In the genomic region with DNA sequence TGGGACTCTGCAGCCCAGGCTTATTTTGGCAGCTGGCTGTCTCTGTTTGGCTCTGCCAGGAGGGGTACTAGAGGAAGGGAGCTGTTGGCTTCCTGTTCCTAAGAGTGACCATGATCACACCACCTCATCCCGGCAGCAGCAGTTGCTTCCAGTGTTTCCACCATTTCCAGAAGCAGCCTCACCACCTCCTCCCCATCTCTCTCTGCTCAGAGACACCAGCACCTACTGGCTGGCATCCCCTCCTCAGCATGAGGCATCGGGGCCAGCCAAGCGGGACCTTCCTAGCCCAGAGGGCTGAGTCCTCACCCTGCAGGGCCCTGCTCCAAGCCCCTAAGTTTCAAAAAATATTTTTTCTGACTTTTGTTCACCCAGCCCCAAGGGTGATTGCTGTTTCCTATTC, we compare ENCODE assay signal across 1 cellular context.
TF ChIP-seq lines count a peak whose summit lies in the region.

No MANE protein-coding gene starts in this region.

TF ChIP-seq in GM23338, 12 proteins besides CTCF, POLR2A, EP300 and RAD21 (continued from another document):
- TF ChIP-seq, protein P1, sequence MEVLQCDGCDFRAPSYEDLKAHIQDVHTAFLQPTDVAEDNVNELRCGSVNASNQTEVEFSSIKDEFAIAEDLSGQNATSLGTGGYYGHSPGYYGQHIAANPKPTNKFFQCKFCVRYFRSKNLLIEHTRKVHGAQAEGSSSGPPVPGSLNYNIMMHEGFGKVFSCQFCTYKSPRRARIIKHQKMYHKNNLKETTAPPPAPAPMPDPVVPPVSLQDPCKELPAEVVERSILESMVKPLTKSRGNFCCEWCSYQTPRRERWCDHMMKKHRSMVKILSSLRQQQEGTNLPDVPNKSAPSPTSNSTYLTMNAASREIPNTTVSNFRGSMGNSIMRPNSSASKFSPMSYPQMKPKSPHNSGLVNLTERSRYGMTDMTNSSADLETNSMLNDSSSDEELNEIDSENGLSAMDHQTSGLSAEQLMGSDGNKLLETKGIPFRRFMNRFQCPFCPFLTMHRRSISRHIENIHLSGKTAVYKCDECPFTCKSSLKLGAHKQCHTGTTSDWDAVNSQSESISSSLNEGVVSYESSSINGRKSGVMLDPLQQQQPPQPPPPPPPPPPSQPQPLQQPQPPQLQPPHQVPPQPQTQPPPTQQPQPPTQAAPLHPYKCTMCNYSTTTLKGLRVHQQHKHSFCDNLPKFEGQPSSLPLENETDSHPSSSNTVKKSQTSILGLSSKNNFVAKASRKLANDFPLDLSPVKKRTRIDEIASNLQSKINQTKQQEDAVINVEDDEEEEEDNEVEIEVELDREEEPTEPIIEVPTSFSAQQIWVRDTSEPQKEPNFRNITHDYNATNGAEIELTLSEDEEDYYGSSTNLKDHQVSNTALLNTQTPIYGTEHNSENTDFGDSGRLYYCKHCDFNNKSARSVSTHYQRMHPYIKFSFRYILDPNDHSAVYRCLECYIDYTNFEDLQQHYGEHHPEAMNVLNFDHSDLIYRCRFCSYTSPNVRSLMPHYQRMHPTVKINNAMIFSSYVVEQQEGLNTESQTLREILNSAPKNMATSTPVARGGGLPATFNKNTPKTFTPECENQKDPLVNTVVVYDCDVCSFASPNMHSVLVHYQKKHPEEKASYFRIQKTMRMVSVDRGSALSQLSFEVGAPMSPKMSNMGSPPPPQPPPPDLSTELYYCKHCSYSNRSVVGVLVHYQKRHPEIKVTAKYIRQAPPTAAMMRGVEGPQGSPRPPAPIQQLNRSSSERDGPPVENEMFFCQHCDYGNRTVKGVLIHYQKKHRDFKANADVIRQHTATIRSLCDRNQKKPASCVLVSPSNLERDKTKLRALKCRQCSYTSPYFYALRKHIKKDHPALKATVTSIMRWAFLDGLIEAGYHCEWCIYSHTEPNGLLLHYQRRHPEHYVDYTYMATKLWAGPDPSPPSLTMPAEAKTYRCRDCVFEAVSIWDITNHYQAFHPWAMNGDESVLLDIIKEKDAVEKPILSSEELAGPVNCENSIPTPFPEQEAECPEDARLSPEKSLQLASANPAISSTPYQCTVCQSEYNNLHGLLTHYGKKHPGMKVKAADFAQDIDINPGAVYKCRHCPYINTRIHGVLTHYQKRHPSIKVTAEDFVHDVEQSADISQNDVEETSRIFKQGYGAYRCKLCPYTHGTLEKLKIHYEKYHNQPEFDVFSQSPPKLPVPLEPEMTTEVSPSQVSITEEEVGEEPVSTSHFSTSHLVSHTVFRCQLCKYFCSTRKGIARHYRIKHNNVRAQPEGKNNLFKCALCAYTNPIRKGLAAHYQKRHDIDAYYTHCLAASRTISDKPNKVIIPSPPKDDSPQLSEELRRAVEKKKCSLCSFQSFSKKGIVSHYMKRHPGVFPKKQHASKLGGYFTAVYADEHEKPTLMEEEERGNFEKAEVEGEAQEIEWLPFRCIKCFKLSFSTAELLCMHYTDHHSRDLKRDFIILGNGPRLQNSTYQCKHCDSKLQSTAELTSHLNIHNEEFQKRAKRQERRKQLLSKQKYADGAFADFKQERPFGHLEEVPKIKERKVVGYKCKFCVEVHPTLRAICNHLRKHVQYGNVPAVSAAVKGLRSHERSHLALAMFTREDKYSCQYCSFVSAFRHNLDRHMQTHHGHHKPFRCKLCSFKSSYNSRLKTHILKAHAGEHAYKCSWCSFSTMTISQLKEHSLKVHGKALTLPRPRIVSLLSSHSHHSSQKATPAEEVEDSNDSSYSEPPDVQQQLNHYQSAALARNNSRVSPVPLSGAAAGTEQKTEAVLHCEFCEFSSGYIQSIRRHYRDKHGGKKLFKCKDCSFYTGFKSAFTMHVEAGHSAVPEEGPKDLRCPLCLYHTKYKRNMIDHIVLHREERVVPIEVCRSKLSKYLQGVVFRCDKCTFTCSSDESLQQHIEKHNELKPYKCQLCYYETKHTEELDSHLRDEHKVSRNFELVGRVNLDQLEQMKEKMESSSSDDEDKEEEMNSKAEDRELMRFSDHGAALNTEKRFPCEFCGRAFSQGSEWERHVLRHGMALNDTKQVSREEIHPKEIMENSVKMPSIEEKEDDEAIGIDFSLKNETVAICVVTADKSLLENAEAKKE (CRISPR knock-in tag; IDR thresholded peaks at IDR 0.05) = no peak
- TF ChIP-seq STAT1 (IDR thresholded peaks at IDR 0.05; ENCODE audit: unreplicated experiment) = no peak
- no peak for TF ChIP-seq CREB1 (CRISPR knock-in tag; IDR thresholded peaks at IDR 0.05; ENCODE audit: low read depth)
- TF ChIP-seq NANOG (IDR thresholded peaks at IDR 0.05; ENCODE audit: borderline replicate concordance) = no peak
- TF ChIP-seq ZNF331 (CRISPR knock-in tag; IDR thresholded peaks at IDR 0.05; ENCODE audit: low read depth) = no peak
- no peak for TF ChIP-seq ZNF114 (CRISPR knock-in tag; IDR thresholded peaks at IDR 0.05)
